ENCODE assay signal across 25 cellular contexts in the genomic region with DNA sequence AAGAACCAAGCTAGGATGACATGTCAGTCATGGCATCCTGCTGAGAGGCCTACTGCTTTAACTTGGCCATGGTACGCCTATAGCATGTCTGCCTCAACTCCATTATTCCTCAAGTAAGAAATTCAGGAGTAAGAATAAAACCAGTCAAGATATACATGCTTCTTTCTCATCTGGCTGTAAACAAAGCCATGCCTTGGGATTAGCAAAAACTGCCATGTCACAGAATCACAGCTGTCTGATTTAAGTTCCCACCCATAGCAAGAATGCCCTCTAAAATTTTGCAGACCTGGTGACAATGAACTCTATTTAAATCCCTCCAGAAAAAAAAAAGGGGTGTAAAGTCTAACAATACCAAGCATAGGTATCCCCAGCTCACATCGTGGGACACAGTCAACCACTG. TPM values are rescaled to one million over a fixed set of nuclear protein-coding genes. Genes with fewer than 3 reads are reported as not detected.
"Had no signal": no experiment of that assay in that cellular context is flagged by ENCODE, and none has a peak within 500 bp of the region (broad histone marks: within the 10 kb centered on the region; RNA-seq: fewer than 3 reads in every experiment).

No MANE protein-coding gene starts in this region.

- H3K36me3 ChIP-seq: colonic mucosa, heart left ventricle, stomach, thyroid gland, upper lobe of left lung, uterus had no signal

- H3K27me3 ChIP-seq: colonic mucosa, thyroid gland, upper lobe of left lung, uterus had no signal

- H3K27ac ChIP-seq: colonic mucosa, stomach, thyroid gland, upper lobe of left lung, uterus had no signal

- DNase-seq: colonic mucosa; effector CD4-positive, alpha-beta T cell; endodermal cell; erythroblast; heart left ventricle; hippocampal formation; left colon; left ventricle myocardium superior; mesenchymal stem cell; midbrain; naive thymus-derived CD4-positive, alpha-beta T cell; nephron progenitor cell; posterior cingulate gyrus; small intestine; stimulated activated CD4-positive, alpha-beta T cell treated with anti-CD3 and anti-CD28 coated beads, Interleukin-12 subunit alpha, Interleukin-12 subunit beta, amount 100 ng/mL, for 4 hours; stimulated activated naive CD4-positive, alpha-beta T cell; stomach; thyroid gland; upper lobe of left lung; uterus had no signal

- ATAC-seq: heart left ventricle; left colon; left ventricle myocardium superior; naive thymus-derived CD4-positive, alpha-beta T cell; sciatic nerve had no signal

- H3K9me3 ChIP-seq: colonic mucosa, heart left ventricle, stomach, thyroid gland, upper lobe of left lung, uterus had no signal

- H3K4me1 ChIP-seq: colonic mucosa, heart left ventricle, stomach, thyroid gland, upper lobe of left lung, uterus had no signal

- H3K4me3 ChIP-seq: colonic mucosa, heart left ventricle, lung, stomach, thyroid gland, upper lobe of left lung, uterus had no signal

RNA-seq across cellular contexts. Expression of gene ACAN, which starts 55.6 kb away (rescaled TPM):
- total RNA-seq: dermis microvascular lymphatic vessel endothelial cell; endothelial cell of umbilical vein; naive thymus-derived CD4-positive, alpha-beta T cell; pulmonary artery endothelial cell had no signal
- polyA plus RNA-seq: endothelial cell of umbilical vein had no signal
